29 cellular contexts compared by ENCODE assay signal in the genomic region with DNA sequence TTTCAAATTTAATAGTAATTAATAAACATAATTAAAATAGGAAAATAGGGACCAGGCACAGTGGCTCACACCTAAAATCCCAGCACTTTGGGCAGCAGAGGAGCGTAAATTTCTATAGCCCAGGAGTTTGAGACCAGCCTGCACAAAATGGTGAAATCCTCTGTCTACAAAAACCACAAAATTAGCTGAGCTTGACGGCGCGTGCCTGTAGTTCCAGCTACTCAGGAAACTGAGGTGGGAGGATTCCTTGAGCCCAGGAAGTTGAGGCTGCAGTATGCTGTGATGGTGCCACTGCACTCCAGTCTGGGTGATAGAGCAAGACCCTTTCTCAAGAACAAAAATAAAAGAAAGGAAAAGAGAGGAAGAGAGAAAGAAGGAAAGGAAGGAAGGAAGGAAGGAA.
"Had no signal": no experiment of that assay in that cellular context is flagged by ENCODE, and none has a peak within 500 bp of the region (broad histone marks: within the 10 kb centered on the region; RNA-seq: fewer than 3 reads in every experiment).

No MANE protein-coding gene starts in this region.

- H3K4me1 Mint-ChIP-seq: activated CD4-positive, alpha-beta T cell treated with anti-CD3 and anti-CD28 coated beads, Interleukin-2, amount 10 ng/mL, durations not matched to agents 7 days and 5 days; activated naive CD4-positive, alpha-beta T cell treated with anti-CD3 and anti-CD28 coated beads, Interleukin-2, amount 10 ng/mL, durations not matched to agents 7 days and 5 days; central memory CD8-positive, alpha-beta T cell; endodermal cell; naive B cell; neural progenitor cell had no signal

- H3K36me3 Mint-ChIP-seq: activated naive CD4-positive, alpha-beta T cell treated with anti-CD3 and anti-CD28 coated beads, Interleukin-2, amount 10 ng/mL, durations not matched to agents 7 days and 5 days; naive B cell; neural progenitor cell had no signal

- H3K9me3 Mint-ChIP-seq: central memory CD8-positive, alpha-beta T cell; endodermal cell; neural progenitor cell had no signal

- H3K9me3 ChIP-seq: ascending aorta, colonic mucosa, prostate gland, right atrium auricular region, suprapubic skin, transverse colon, vagina had no signal

- H3K36me3 ChIP-seq: ascending aorta, colonic mucosa, neural progenitor cell, prostate gland, right atrium auricular region, suprapubic skin, transverse colon, vagina had no signal

- H3K4me3 Mint-ChIP-seq: activated CD4-positive, alpha-beta T cell treated with anti-CD3 and anti-CD28 coated beads, Interleukin-2, amount 10 ng/mL, durations not matched to agents 7 days and 5 days; activated CD8-positive, alpha-beta T cell treated with anti-CD3 and anti-CD28 coated beads, Interleukin-2, amount 10 ng/mL, durations not matched to agents 7 days and 5 days; activated naive CD4-positive, alpha-beta T cell treated with anti-CD3 and anti-CD28 coated beads, Interleukin-2, amount 10 ng/mL, durations not matched to agents 7 days and 5 days; activated T-cell treated with anti-CD3 and anti-CD28 coated beads, Interleukin-2, amount 50 U/mL, for 4 hours; central memory CD8-positive, alpha-beta T cell; endodermal cell; naive B cell; neural progenitor cell; stimulated activated naive CD8-positive, alpha-beta T cell treated with anti-CD3 and anti-CD28 coated beads, Interleukin-15, Interleukin-2, amounts not matched to agents 100 ng/mL and 50 ng/mL, for 24 hours had no signal

- H3K27ac ChIP-seq: ascending aorta, colonic mucosa, epithelial cell of prostate, foreskin keratinocyte, neural progenitor cell, prostate gland, right atrium auricular region, skin epidermis, suprapubic skin, transverse colon, vagina had no signal

- H3K4me3 ChIP-seq: ascending aorta, colonic mucosa, mucosa of descending colon, neural progenitor cell, prostate gland, right atrium auricular region, skin epidermis, suprapubic skin, transverse colon, vagina had no signal

- H3K27me3 ChIP-seq: ascending aorta, colonic mucosa, foreskin keratinocyte, neural progenitor cell, right atrium auricular region, suprapubic skin, transverse colon, vagina had no signal

- H3K27me3 Mint-ChIP-seq: activated CD4-positive, alpha-beta T cell treated with anti-CD3 and anti-CD28 coated beads, Interleukin-2, amount 10 ng/mL, durations not matched to agents 7 days and 5 days; activated naive CD4-positive, alpha-beta T cell treated with anti-CD3 and anti-CD28 coated beads, Interleukin-2, amount 10 ng/mL, durations not matched to agents 7 days and 5 days; central memory CD8-positive, alpha-beta T cell; naive B cell; stimulated activated naive CD8-positive, alpha-beta T cell treated with anti-CD3 and anti-CD28 coated beads, Interleukin-15, Interleukin-2, amounts not matched to agents 100 ng/mL and 50 ng/mL, for 24 hours had no signal

- H3K27ac Mint-ChIP-seq: activated CD4-positive, alpha-beta T cell treated with anti-CD3 and anti-CD28 coated beads, Interleukin-2, amount 10 ng/mL, durations not matched to agents 7 days and 5 days; activated CD8-positive, alpha-beta T cell treated with anti-CD3 and anti-CD28 coated beads, Interleukin-2, amount 10 ng/mL, durations not matched to agents 7 days and 5 days; activated naive CD4-positive, alpha-beta T cell treated with anti-CD3 and anti-CD28 coated beads, Interleukin-2, amount 10 ng/mL, durations not matched to agents 7 days and 5 days; endodermal cell; naive B cell; neural progenitor cell; stimulated activated naive CD8-positive, alpha-beta T cell treated with anti-CD3 and anti-CD28 coated beads, Interleukin-15, Interleukin-2, amounts not matched to agents 100 ng/mL and 50 ng/mL, for 24 hours had no signal

- DNase-seq: activated CD4-positive, alpha-beta T cell treated with anti-CD3 and anti-CD28 coated beads, Interleukin-2, amount 10 ng/mL, durations not matched to agents 7 days and 5 days; activated CD8-positive, alpha-beta memory T cell treated with anti-CD3 and anti-CD28 coated beads, Interleukin-2, amount 50 U/mL, for 4 hours; activated CD8-positive, alpha-beta T cell treated with anti-CD3 and anti-CD28 coated beads, Interleukin-2, amount 10 ng/mL, durations not matched to agents 7 days and 5 days; activated effector memory CD4-positive, alpha-beta T cell treated with Interleukin-2 at 50 U/mL for 16 hours; activated naive CD4-positive, alpha-beta T cell treated with anti-CD3 and anti-CD28 coated beads, Interleukin-2, amount 10 ng/mL, durations not matched to agents 7 days and 5 days; activated T-cell treated with anti-CD3 and anti-CD28 coated beads, Interleukin-2, amount 50 U/mL, for 4 hours; colonic mucosa; endodermal cell; foreskin keratinocyte; glutamatergic neuron; hippocampal formation; left cardiac atrium; mesenchymal stem cell; mucosa of descending colon; naive B cell; stimulated activated CD4-positive, alpha-beta T cell treated with anti-CD3 and anti-CD28 coated beads, Interleukin-15, amount 100 ng/mL, for 24 hours; stimulated activated CD4-positive, alpha-beta T cell treated with anti-CD3 and anti-CD28 coated beads, Interleukin-2, amount 100 ng/mL, for 48 hours; transverse colon had no signal

- ATAC-seq: activated CD4-positive, CD25-positive, alpha-beta regulatory T cell treated with anti-CD3 and anti-CD28 coated beads, Interleukin-2, amount 50 U/mL, for 24 hours; activated CD8-positive, alpha-beta T cell treated with anti-CD3 and anti-CD28 coated beads, Interleukin-2, amount 10 ng/mL, durations not matched to agents 7 days and 5 days; activated T-cell treated with anti-CD3 and anti-CD28 coated beads, Interleukin-2, amount 50 U/mL, for 4 hours; foreskin keratinocyte; left cardiac atrium; mucosa of descending colon had no signal

- H3K4me1 ChIP-seq: ascending aorta, colonic mucosa, foreskin keratinocyte, neural progenitor cell, prostate gland, right atrium auricular region, suprapubic skin, transverse colon, vagina had no signal
